In the genomic region with DNA sequence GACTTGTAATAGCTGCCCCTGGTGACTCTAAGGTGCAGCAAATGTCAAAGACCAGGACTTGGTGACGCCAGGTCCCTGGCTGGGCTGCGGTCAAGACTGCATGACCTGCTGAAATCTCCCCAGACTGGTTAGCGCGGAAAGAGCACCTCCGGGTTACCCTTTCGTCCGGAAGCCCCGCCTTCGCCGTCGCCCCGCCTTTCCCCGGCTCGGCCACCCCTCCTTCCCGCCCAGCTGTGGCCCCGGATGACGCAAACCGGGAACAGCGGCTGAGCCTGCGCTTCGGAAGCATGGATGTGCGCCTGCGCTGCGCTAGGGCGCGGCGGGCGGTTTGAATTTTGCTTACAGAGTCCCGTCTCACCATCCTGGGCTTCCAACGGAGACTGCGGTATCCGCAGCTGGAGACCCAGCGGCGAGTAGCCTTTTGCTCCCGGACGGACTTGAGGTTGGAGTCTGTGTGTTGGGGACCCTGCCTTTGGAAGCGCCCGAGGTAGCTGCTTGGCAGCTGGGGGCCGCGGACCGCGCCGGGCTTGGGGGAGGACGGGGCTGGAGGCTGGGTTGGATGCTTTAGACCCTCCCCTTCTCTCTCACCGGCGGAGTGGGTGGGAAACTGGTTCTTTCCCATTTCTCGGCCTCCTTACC, we compare ENCODE assay signal across 8 cellular contexts. TPM values are rescaled to one million over a fixed set of nuclear protein-coding genes. Genes with fewer than 3 reads are reported as not detected.
DNase-seq lines count a peak whose midpoint lies in the region; ATAC-seq and TF ChIP-seq lines count a peak whose summit lies in the region.

A gene with protein sequence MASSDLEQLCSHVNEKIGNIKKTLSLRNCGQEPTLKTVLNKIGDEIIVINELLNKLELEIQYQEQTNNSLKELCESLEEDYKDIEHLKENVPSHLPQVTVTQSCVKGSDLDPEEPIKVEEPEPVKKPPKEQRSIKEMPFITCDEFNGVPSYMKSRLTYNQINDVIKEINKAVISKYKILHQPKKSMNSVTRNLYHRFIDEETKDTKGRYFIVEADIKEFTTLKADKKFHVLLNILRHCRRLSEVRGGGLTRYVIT (plus strand): TSS at position 294 of the 639 bp plus-strand sequence. CDS start 785 bp downstream, outside the sequence.

- H3K4me3 ChIP-seq in LNCaP clone FGC (ENCODE audit: low read depth, low read length) (peak within 1 kb of the TSS; percentile 88), fibroblast of lung (replicated peaks in 1 of 4; ENCODE audit: control extremely low read depth in 1 of 4, insufficient read depth in 1 of 4, low read depth in 3 of 4, low read length in 4 of 4) (peak within 1 kb of the TSS; percentile 73 to 96 (median 91))
- peak within 1 kb of the TSS; percentile 62 for H3K4me3 ChIP-seq in naive thymus-derived CD4-positive, alpha-beta T cell (ENCODE audit: low read length)

- peaks cover 7% of the 10 kb centered on the region for H3K36me3 Mint-ChIP-seq in activated T-helper 17 cell treated with anti-CD3 and anti-CD28 coated beads, Interleukin-2, amount 50 U/mL, for 72 hours (ENCODE audit: low read depth)
- H3K36me3 Mint-ChIP-seq in naive thymus-derived CD4-positive, alpha-beta T cell, result peaks cover 0 to 10% (median 4%) of the 10 kb centered on the region in 5 donors
- peaks cover 3 to 4% of the 10 kb centered on the region in 2 donors for H3K36me3 Mint-ChIP-seq in stimulated activated naive B cell treated with anti-CD40 and anti-IgM and Interleukin-4, amounts not matched to agents 10 μg/mL and 1 μg/mL and 100 μg/mL, for 72 hours

- H3K9me3 Mint-ChIP-seq in activated T-helper 17 cell treated with anti-CD3 and anti-CD28 coated beads, Interleukin-2, amount 50 U/mL, for 72 hours, result peaks cover 4% of the 10 kb centered on the region
- H3K9me3 Mint-ChIP-seq in naive thymus-derived CD4-positive, alpha-beta T cell, result peaks cover 0 to 18% (median 6%) of the 10 kb centered on the region in 11 donors
- H3K9me3 Mint-ChIP-seq in stimulated activated naive B cell treated with anti-CD40 and anti-IgM and Interleukin-4, amounts not matched to agents 10 μg/mL and 1 μg/mL and 100 μg/mL, for 72 hours, result peaks cover 5 to 7% of the 10 kb centered on the region in 2 donors

- POLR2A ChIA-PET in RWPE1 (lab: Yijun Ruan, JAX; ENCODE audit: low non-redundant PET), result no interaction called here
- POLR2A ChIA-PET in naive thymus-derived CD4-positive, alpha-beta T cell (lab: Charles Lee), result interaction anchor here (0.6 to 1.9 kb wide), 5 partner anchors 18 to 888 kb away, joined by 3 to 8 read pairs (median 4); a partner anchor contains a TSS

- H3K79me2 ChIP-seq in fibroblast of lung (ENCODE audit: control insufficient read depth, insufficient read depth, low read length), result peaks cover 13% of the 10 kb centered on the region

- CTCF ChIA-PET in RWPE1 (lab: Yijun Ruan, JAX), result interaction anchor here (0.7 kb wide), 1 partner anchor 546 kb away, joined by 3 read pairs; no protein-coding TSS in a partner anchor
- CTCF ChIA-PET in naive thymus-derived CD4-positive, alpha-beta T cell (lab: Charles Lee), result no interaction called here

- H4K20me1 ChIP-seq in fibroblast of lung (ENCODE audit: control insufficient read depth, extremely low read depth, insufficient read depth, low read length), result no peaks in the 10 kb centered on the region

- no peaks in the 10 kb centered on the region for H3K9me3 ChIP-seq in fibroblast of lung (ENCODE audit: control insufficient read depth, insufficient read depth, low read depth, low read length)
- H3K9me3 ChIP-seq in naive thymus-derived CD4-positive, alpha-beta T cell (ENCODE audit: control insufficient read depth in 2 of 3, low read length in 3 of 3), result peaks cover 0 to 6% (median 0%) of the 10 kb centered on the region in 3 experiments

- no peaks in the 10 kb centered on the region for H3K36me3 ChIP-seq in fibroblast of lung (ENCODE audit: control insufficient read depth, insufficient read depth, low read length)
- H3K36me3 ChIP-seq in naive thymus-derived CD4-positive, alpha-beta T cell (ENCODE audit: control insufficient read depth in 2 of 3, insufficient read depth in 3 of 3, low read length in 3 of 3), result no peaks in the 10 kb centered on the region

- H3K27ac ChIP-seq in RWPE1 (peak within 1 kb of the TSS; percentile 78), fibroblast of lung (ENCODE audit: insufficient read depth, low read length) (peak within 1 kb of the TSS; percentile 63)
- H3K27ac ChIP-seq in naive thymus-derived CD4-positive, alpha-beta T cell (ENCODE audit: low read depth, low read length), result peak within 1 kb of the TSS; percentile 71

- TF ChIP-seq CTCF in LNCaP clone FGC (IDR thresholded peaks at IDR 0.05; ENCODE audit: control insufficient read depth, extremely low read depth, insufficient read depth) (no peak), RWPE1 (conservative IDR thresholded peaks at IDR 0.05; ENCODE audit: low read depth) (no peak), fibroblast of lung (conservative IDR thresholded peaks at IDR 0.05 in 1 of 2, IDR thresholded peaks at IDR 0.05 in 1 of 2; ENCODE audit: low read depth in 1 of 2, low read length in 2 of 2) (no peak)

- ATAC-seq in activated T-helper 17 cell treated with anti-CD3 and anti-CD28 coated beads, Interleukin-2, amount 50 U/mL, for 72 hours (replicated peaks), result peak; percentile 97
- peak; percentile 99 for ATAC-seq in naive thymus-derived CD4-positive, alpha-beta T cell
- peak; percentile 97 to 98 for ATAC-seq in stimulated activated naive B cell treated with anti-CD40 and anti-IgM and Interleukin-4, amounts not matched to agents 10 μg/mL and 1 μg/mL and 100 μg/mL, for 72 hours (replicated peaks)

- H3K4me3 Mint-ChIP-seq in activated T-helper 17 cell treated with anti-CD3 and anti-CD28 coated beads, Interleukin-2, amount 50 U/mL, for 72 hours, result peak within 1 kb of the TSS; percentile 91
- H3K4me3 Mint-ChIP-seq in naive thymus-derived CD4-positive, alpha-beta T cell, result peak within 1 kb of the TSS; percentile 75 to 90 (median 80)
- H3K4me3 Mint-ChIP-seq in stimulated activated naive B cell treated with anti-CD40 and anti-IgM and Interleukin-4, amounts not matched to agents 10 μg/mL and 1 μg/mL and 100 μg/mL, for 72 hours, result peak within 1 kb of the TSS; percentile 82 to 88

- no peaks in the 10 kb centered on the region for H3K27me3 ChIP-seq in fibroblast of lung (ENCODE audit: control insufficient read depth, insufficient read depth, low read length)
- peaks cover 0 to 6% of the 10 kb centered on the region in 2 donors for H3K27me3 ChIP-seq in naive thymus-derived CD4-positive, alpha-beta T cell (ENCODE audit: control insufficient read depth in 2 of 2, insufficient read depth in 2 of 2, low read length in 2 of 2)

- H3K27ac Mint-ChIP-seq in activated T-helper 17 cell treated with anti-CD3 and anti-CD28 coated beads, Interleukin-2, amount 50 U/mL, for 72 hours, result peak within 1 kb of the TSS; percentile 88
- H3K27ac Mint-ChIP-seq in naive thymus-derived CD4-positive, alpha-beta T cell, result peak within 1 kb of the TSS; percentile 72 to 91 (median 87)
- H3K27ac Mint-ChIP-seq in stimulated activated naive B cell treated with anti-CD40 and anti-IgM and Interleukin-4, amounts not matched to agents 10 μg/mL and 1 μg/mL and 100 μg/mL, for 72 hours, result peak within 1 kb of the TSS; percentile 94

- H2AFZ ChIP-seq in fibroblast of lung (ENCODE audit: low read length), result peak within 1 kb of the TSS; percentile 100

- DNase-seq in Daoy (ENCODE audit: low read depth), result peak; percentile 95
- peak; percentile 58 for DNase-seq in GOT3 (lab: John Stamatoyannopoulos, UW)
- DNase-seq in LNCaP clone FGC (ENCODE audit: low read depth), result peak; percentile 79
- peak; percentile 94 for DNase-seq in RWPE1 (ENCODE audit: low spot score)
- DNase-seq in fibroblast of lung (ENCODE audit: low read depth in 2 of 2), result peak; percentile 87 to 92
- peak; percentile 85 to 92 (median 89) for DNase-seq in naive thymus-derived CD4-positive, alpha-beta T cell
- DNase-seq in stimulated activated naive B cell treated with anti-CD40 and anti-IgM and Interleukin-4, amounts not matched to agents 10 μg/mL and 1 μg/mL and 100 μg/mL, for 72 hours, result peak; percentile 89

- H3K27me3 Mint-ChIP-seq in activated T-helper 17 cell treated with anti-CD3 and anti-CD28 coated beads, Interleukin-2, amount 50 U/mL, for 72 hours, result peaks cover 4% of the 10 kb centered on the region
- peaks cover 0 to 8% (median 7%) of the 10 kb centered on the region in 5 donors for H3K27me3 Mint-ChIP-seq in naive thymus-derived CD4-positive, alpha-beta T cell
- peaks cover 6 to 7% of the 10 kb centered on the region in 2 donors for H3K27me3 Mint-ChIP-seq in stimulated activated naive B cell treated with anti-CD40 and anti-IgM and Interleukin-4, amounts not matched to agents 10 μg/mL and 1 μg/mL and 100 μg/mL, for 72 hours

- H3K9ac ChIP-seq in fibroblast of lung (ENCODE audit: insufficient read depth, low read length), result peak within 1 kb of the TSS; percentile 65

- intact Hi-C loops in naive thymus-derived CD4-positive, alpha-beta T cell (cut with micrococcal nuclease), result loop anchor here (1.0 to 10.0 kb wide), 13 partner anchors 18 to 1918 kb away; a partner anchor contains a TSS

- H3K4me1 ChIP-seq in fibroblast of lung (ENCODE audit: control insufficient read depth, extremely low read depth, insufficient read depth, low read length), result peaks cover 2% of the 10 kb centered on the region
- H3K4me1 ChIP-seq in naive thymus-derived CD4-positive, alpha-beta T cell (ENCODE audit: control insufficient read depth in 2 of 2, insufficient read depth in 2 of 2, low read length in 2 of 2), result peaks cover 0 to 13% of the 10 kb centered on the region in 2 donors

- H3K4me2 ChIP-seq in fibroblast of lung (ENCODE audit: extremely low read depth, insufficient read depth, low read length), result peak within 1 kb of the TSS; percentile 100

- H3K4me1 Mint-ChIP-seq in activated T-helper 17 cell treated with anti-CD3 and anti-CD28 coated beads, Interleukin-2, amount 50 U/mL, for 72 hours, result no peaks in the 10 kb centered on the region
- peaks cover 0 to 34% (median 14%) of the 10 kb centered on the region in 7 donors for H3K4me1 Mint-ChIP-seq in naive thymus-derived CD4-positive, alpha-beta T cell
- H3K4me1 Mint-ChIP-seq in stimulated activated naive B cell treated with anti-CD40 and anti-IgM and Interleukin-4, amounts not matched to agents 10 μg/mL and 1 μg/mL and 100 μg/mL, for 72 hours, result peaks cover 2 to 7% of the 10 kb centered on the region in 2 donors

RNA-seq across cellular contexts. Expression of the gene that starts here (rescaled TPM):
- total RNA-seq in Daoy (2014; rRNA removed; shearing (Covaris generic)), result 48.2 and 62.6 TPM in 2 replicates
- total RNA-seq in activated T-helper 17 cell treated with anti-CD3 and anti-CD28 coated beads, Interleukin-2, amount 50 U/mL, for 72 hours, result 10 to 100 TPM; 40.7 to 42.9 TPM
- total RNA-seq in fibroblast of lung, result 1.0 and 4.6 TPM in 2 replicates
- 4.2 and 16.3 TPM in 2 replicates for polyA plus RNA-seq in fibroblast of lung
- 2.5 and 10.1 TPM in 2 replicates for polyA plus RNA-seq in fibroblast of lung (2012)
- polyA minus RNA-seq in fibroblast of lung (ENCODE audit: low replicate concordance), result 1.3 and 7.4 TPM in 2 replicates
- total RNA-seq in naive thymus-derived CD4-positive, alpha-beta T cell, result 10 to 100 TPM in 1 of 5 experiments, under 1 TPM in 4; 0.27 to 24.8 (median 0.43) TPM
- polyA plus RNA-seq in naive thymus-derived CD4-positive, alpha-beta T cell, result under 1 TPM in 1 of 2 donors, not detected in 1; 0.16 TPM

Comparison
In these comparisons a context has a peak if more than half of its experiments do, and no peak if none do; other contexts are left out.
1. Peak in every context shown above with its lines: DNase-seq, ATAC-seq, H3K4me3 ChIP-seq and H3K27ac ChIP-seq.